Comparison of ENCODE assay signal across 16 cellular contexts in the genomic region with DNA sequence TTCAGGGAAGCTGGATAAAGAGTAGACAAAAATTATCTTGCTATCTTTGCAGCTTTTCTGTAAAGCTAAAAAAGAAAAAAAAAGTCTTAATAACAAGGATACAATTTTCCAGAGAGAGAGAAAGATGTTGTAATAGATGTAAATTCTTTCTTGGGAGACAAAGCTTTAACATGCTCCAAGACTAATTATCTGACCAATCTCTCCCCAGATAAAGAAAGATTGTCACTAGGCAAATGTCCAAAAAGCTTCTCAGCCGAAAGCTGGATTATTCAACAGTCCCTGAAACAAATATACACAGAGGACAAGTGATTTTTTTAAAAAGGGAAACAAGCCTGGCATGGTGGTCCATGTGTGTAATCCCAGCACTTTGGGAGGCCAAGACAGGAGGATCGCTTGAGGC. TPM values are rescaled to one million over a fixed set of nuclear protein-coding genes. Genes with fewer than 3 reads are reported as not detected.
DNase-seq lines count a peak whose midpoint lies in the region; ATAC-seq and TF ChIP-seq lines count a peak whose summit lies in the region.
"Had no signal": no experiment of that assay in that cellular context is flagged by ENCODE, and none has a peak within 500 bp of the region (broad histone marks: within the 10 kb centered on the region; RNA-seq: fewer than 3 reads in every experiment).

No MANE protein-coding gene starts in this region.

- TF ChIP-seq POLR2A in suprapubic skin (IDR thresholded peaks at IDR 0.05): no peak

- DNase-seq in mammary epithelial cell (no peak), MCF 10A (ENCODE audit: unreplicated experiment) (no peak), Panc1 (ENCODE audit: low read depth, low spot score) (no peak), fibroblast of lung (ENCODE audit: low read depth in 2 of 2) (no peak), suprapubic skin (ENCODE audit: low spot score in 2 of 2) (no peak), NCI-H1694 (lab: John Stamatoyannopoulos, UW) (no peak)
- DNase-seq in activated T-cell treated with anti-CD3 and anti-CD28 coated beads, Interleukin-2, amount 50 U/mL, for 1 hour: no peak
- DNase-seq: activated CD4-positive, alpha-beta T cell treated with anti-CD3 and anti-CD28 coated beads, Interleukin-2, amount 10 ng/mL, durations not matched to agents 24 days and 14 days; activated naive CD4-positive, alpha-beta T cell treated with anti-CD3 and anti-CD28 coated beads, Interleukin-2, amount 10 ng/mL, durations not matched to agents 7 days and 5 days; cortex of kidney; GDM1; MV-4-11 had no signal

- BruUV-seq in mammary epithelial cell (replicated peaks; lab: Mats Ljungman, UMichigan) (no TSS peak), MCF 10A (replicated peaks; lab: Mats Ljungman, UMichigan) (no TSS peak), Panc1 (replicated peaks; lab: Mats Ljungman, UMichigan) (no TSS peak)

- POLR2A ChIA-PET in MCF 10A (lab: Yijun Ruan, JAX) (interaction anchor here (0.8 to 2.0 kb wide), 4 partner anchors 14 to 253 kb away, joined by 3 to 8 read pairs (median 3); partner anchors contain the start of gene AKAP8), Panc1 (lab: Charles Lee) (interaction anchor here (0.6 to 0.7 kb wide), 3 partner anchors 24 to 327 kb away, joined by 3 read pairs; no protein-coding TSS in a partner anchor)

- H3K4me2 ChIP-seq in mammary epithelial cell (ENCODE audit: insufficient read depth, low read depth, low read length): peak overlapping the region; percentile 80
- peak overlapping the region; percentile 71 for H3K4me2 ChIP-seq in fibroblast of lung (ENCODE audit: extremely low read depth, insufficient read depth, low read length)

- 26% methylated on average over 2 of the region's 2 CpGs for WGBS in mammary epithelial cell (ENCODE audit: low coverage, missing lambda C conversion rate)
- WGBS in suprapubic skin: 41% methylated on average over 2 of the region's 2 CpGs

- TF ChIP-seq CTCF in mammary epithelial cell (conservative IDR thresholded peaks at IDR 0.05 in 1 of 2, IDR thresholded peaks at IDR 0.05 in 1 of 2; ENCODE audit: extremely low read depth in 1 of 2, insufficient read depth in 1 of 2, low read depth in 1 of 2, low read length in 2 of 2) (no peak), MCF 10A (IDR thresholded peaks at IDR 0.05; ENCODE audit: unreplicated experiment) (no peak), Panc1 (IDR thresholded peaks at IDR 0.05) (no peak), fibroblast of lung (conservative IDR thresholded peaks at IDR 0.05 in 1 of 2, IDR thresholded peaks at IDR 0.05 in 1 of 2; ENCODE audit: low read depth in 1 of 2, low read length in 2 of 2) (no peak), suprapubic skin (IDR thresholded peaks at IDR 0.05) (no peak)

- H3K4me3 ChIP-seq in mammary epithelial cell (replicated peaks in 1 of 3; ENCODE audit: insufficient read depth in 1 of 3, low read depth in 2 of 3, low read length in 3 of 3): no peak overlapping the region
- no peak overlapping the region for H3K4me3 ChIP-seq in Panc1 (ENCODE audit: low read depth in 2 of 2, low read length in 2 of 2)
- H3K4me3 ChIP-seq in fibroblast of lung (replicated peaks in 1 of 4; ENCODE audit: control extremely low read depth in 1 of 4, insufficient read depth in 1 of 4, low read depth in 3 of 4, low read length in 4 of 4): peak overlapping the region in 1 of 4 experiments; percentile 61
- no peak overlapping the region for H3K4me3 ChIP-seq in suprapubic skin

- ATAC-seq in Panc1: no peak
- ATAC-seq in esophagus mucosa: no peak

- H3K27ac Mint-ChIP-seq in MCF 10A (ENCODE audit: low read depth, unreplicated experiment): no peak overlapping the region

- peaks cover 33% of the 10 kb centered on the region for H3K79me2 ChIP-seq in mammary epithelial cell (ENCODE audit: insufficient read depth, low read length)
- H3K79me2 ChIP-seq in fibroblast of lung (ENCODE audit: control insufficient read depth, insufficient read depth, low read length): peaks cover 16% of the 10 kb centered on the region

- no peaks in the 10 kb centered on the region for H3K9me3 ChIP-seq in mammary epithelial cell (replicated peaks; ENCODE audit: insufficient read depth, low read length)
- no peaks in the 10 kb centered on the region for H3K9me3 ChIP-seq in Panc1 (ENCODE audit: control insufficient read depth, insufficient read depth, low read depth, low read length)
- no peaks in the 10 kb centered on the region for H3K9me3 ChIP-seq in fibroblast of lung (ENCODE audit: control insufficient read depth, insufficient read depth, low read depth, low read length)
- no peaks in the 10 kb centered on the region for H3K9me3 ChIP-seq in suprapubic skin
- H3K9me3 ChIP-seq: prostate gland had no signal

- H3K27me3 ChIP-seq in mammary epithelial cell (ENCODE audit: insufficient read depth, low read length) (no peaks in the 10 kb centered on the region), Panc1 (ENCODE audit: control insufficient read depth, insufficient read depth, low read length) (no peaks in the 10 kb centered on the region), fibroblast of lung (ENCODE audit: control insufficient read depth, insufficient read depth, low read length) (no peaks in the 10 kb centered on the region), suprapubic skin (no peaks in the 10 kb centered on the region)

- H2AFZ ChIP-seq in mammary epithelial cell (ENCODE audit: low read depth, low read length) (no peak overlapping the region), fibroblast of lung (ENCODE audit: low read length) (no peak overlapping the region)

- dilution Hi-C loops in mammary epithelial cell (cut with HindIII; ENCODE audit: low sequenced_read_pairs): no loop called here

- H3K27me3 Mint-ChIP-seq in MCF 10A (ENCODE audit: insufficient read depth, unreplicated experiment): no peaks in the 10 kb centered on the region
- H3K27me3 Mint-ChIP-seq: activated CD4-positive, alpha-beta T cell treated with anti-CD3 and anti-CD28 coated beads, Interleukin-2, amount 10 ng/mL, durations not matched to agents 24 days and 14 days; activated naive CD4-positive, alpha-beta T cell treated with anti-CD3 and anti-CD28 coated beads, Interleukin-2, amount 10 ng/mL, durations not matched to agents 7 days and 5 days had no signal

- CTCF ChIA-PET in mammary epithelial cell (lab: Charles Lee; ENCODE audit: low non-redundant PET) (no interaction called here), MCF 10A (lab: Yijun Ruan, JAX) (interaction anchor here (0.5 to 1.2 kb wide), 5 partner anchors 25 to 505 kb away, joined by 3 to 4 read pairs (median 3); no protein-coding TSS in a partner anchor), Panc1 (lab: Charles Lee) (no interaction called here)

- H3K4me1 ChIP-seq in mammary epithelial cell (ENCODE audit: insufficient read depth, low read length) (peaks cover 7% of the 10 kb centered on the region), Panc1 (ENCODE audit: control insufficient read depth, insufficient read depth, low read length) (peaks cover 11% of the 10 kb centered on the region), fibroblast of lung (ENCODE audit: control insufficient read depth, extremely low read depth, insufficient read depth, low read length) (peaks cover 8% of the 10 kb centered on the region), suprapubic skin (peaks cover 46% of the 10 kb centered on the region)
- H3K4me1 ChIP-seq: prostate gland had no signal

- peaks cover 8% of the 10 kb centered on the region for H3K4me1 Mint-ChIP-seq in MCF 10A (ENCODE audit: insufficient read depth, unreplicated experiment)

- no peak for TF ChIP-seq EP300 in suprapubic skin (IDR thresholded peaks at IDR 0.05)

- H3K9me3 Mint-ChIP-seq in MCF 10A (ENCODE audit: unreplicated experiment): no peaks in the 10 kb centered on the region
- H3K9me3 Mint-ChIP-seq: activated CD4-positive, alpha-beta T cell treated with anti-CD3 and anti-CD28 coated beads, Interleukin-2, amount 10 ng/mL, durations not matched to agents 24 days and 14 days; activated naive CD4-positive, alpha-beta T cell treated with anti-CD3 and anti-CD28 coated beads, Interleukin-2, amount 10 ng/mL, durations not matched to agents 7 days and 5 days had no signal

- no peak overlapping the region for H3K4me3 Mint-ChIP-seq in MCF 10A (ENCODE audit: unreplicated experiment)

- no peak overlapping the region for H3K27ac ChIP-seq in mammary epithelial cell (ENCODE audit: insufficient read depth, low read depth, low read length)
- H3K27ac ChIP-seq in Panc1 (ENCODE audit: low read length): peak overlapping the region; percentile 89
- H3K27ac ChIP-seq in fibroblast of lung (ENCODE audit: insufficient read depth, low read length): peak overlapping the region; percentile 94
- peak overlapping the region; percentile 93 for H3K27ac ChIP-seq in suprapubic skin

- H3K36me3 Mint-ChIP-seq in MCF 10A (ENCODE audit: insufficient read depth, unreplicated experiment): peaks cover 26% of the 10 kb centered on the region

- intact Hi-C loops in mammary epithelial cell (cut with micrococcal nuclease): no loop called here
- intact Hi-C loops in MCF 10A (cut with micrococcal nuclease): no loop called here
- intact Hi-C loops in Panc1 (cut with micrococcal nuclease; ENCODE audit: unreplicated experiment): no loop called here

- no peak overlapping the region for H3K9ac ChIP-seq in mammary epithelial cell (ENCODE audit: insufficient read depth, low read length)
- H3K9ac ChIP-seq in fibroblast of lung (ENCODE audit: insufficient read depth, low read length): no peak overlapping the region

- H4K20me1 ChIP-seq in mammary epithelial cell (ENCODE audit: insufficient read depth, low read length): no peaks in the 10 kb centered on the region
- no peaks in the 10 kb centered on the region for H4K20me1 ChIP-seq in fibroblast of lung (ENCODE audit: control insufficient read depth, extremely low read depth, insufficient read depth, low read length)

- in situ Hi-C loops in mammary epithelial cell (cut with MboI; ENCODE audit: low sequenced_read_pairs in 2 of 2): no loop called here
- in situ Hi-C loops in Panc1 (cut with HindIII; ENCODE audit: low pct_unique_long_range_greater_than_20kb, low sequenced_read_pairs): no loop called here

- H3K36me3 ChIP-seq in mammary epithelial cell (ENCODE audit: insufficient read depth, low read length): no peaks in the 10 kb centered on the region
- no peaks in the 10 kb centered on the region for H3K36me3 ChIP-seq in Panc1 (ENCODE audit: control insufficient read depth, insufficient read depth, low read length)
- peaks cover 5% of the 10 kb centered on the region for H3K36me3 ChIP-seq in fibroblast of lung (ENCODE audit: control insufficient read depth, insufficient read depth, low read length)
- peaks cover 15% of the 10 kb centered on the region for H3K36me3 ChIP-seq in suprapubic skin
- H3K36me3 ChIP-seq: prostate gland had no signal

RNA-seq across cellular contexts. Expression of gene SYDE1, which starts 19.3 kb away (rescaled TPM):
- total RNA-seq in mammary epithelial cell (10 to 100 TPM; 10.7 to 11.0 TPM), MCF 10A (2022) (22.6 and 24.2 TPM in 2 replicates), Panc1 (2021; ENCODE audit: unreplicated experiment) (47.7 TPM), fibroblast of lung (17.5 and 21.0 TPM in 2 replicates), suprapubic skin (10 to 100 TPM in 1 of 4 donors, 1 to 10 TPM in 3; 3.8 to 17.8 (median 6.8) TPM), esophagus mucosa (2.4 TPM)
- polyA plus RNA-seq in mammary epithelial cell (17.3 TPM), fibroblast of lung (27.9 and 28.6 TPM in 2 replicates)
- polyA minus RNA-seq in mammary epithelial cell (17.7 TPM), fibroblast of lung (ENCODE audit: low replicate concordance) (60.4 and 72.3 TPM in 2 replicates)
- polyA plus RNA-seq in Panc1 (2012; ENCODE audit: insufficient read length): 74.2 TPM
- polyA plus RNA-seq in fibroblast of lung (2012): 49.6 and 51.1 TPM in 2 replicates

RNA-seq across cellular contexts. Expression of gene OR1I1, which starts 44.5 kb away (rescaled TPM):
- total RNA-seq in mammary epithelial cell (not detected), MCF 10A (2022) (not detected in 2 replicates), Panc1 (2021; ENCODE audit: unreplicated experiment) (not detected), fibroblast of lung (not detected in 2 replicates), suprapubic skin (not detected), esophagus mucosa (not detected)
- polyA plus RNA-seq in mammary epithelial cell (not detected), fibroblast of lung (not detected in 2 replicates)
- polyA minus RNA-seq in mammary epithelial cell (not detected), fibroblast of lung (ENCODE audit: low replicate concordance) (not detected in 2 replicates)
- polyA plus RNA-seq in Panc1 (2012; ENCODE audit: insufficient read length): not detected
- polyA plus RNA-seq in fibroblast of lung (2012): not detected in 2 replicates
- total RNA-seq: activated CD4-positive, alpha-beta T cell treated with anti-CD3 and anti-CD28 coated beads, Interleukin-2, amount 10 ng/mL, durations not matched to agents 24 days and 14 days; glomerular endothelial cell; left lobe of liver; prostate gland had no signal
